In genomic region chr10:123165445-123166072, GRCh38 we compare ENCODE assay signal across 16 cellular contexts. TPM values are rescaled to one million over a fixed set of nuclear protein-coding genes. Genes with fewer than 3 reads are reported as not detected.
A peak's percentile ranks its signal among the peaks of the same experiment; 100 is the strongest.
DNase-seq lines count a peak whose midpoint lies in the region; ATAC-seq and TF ChIP-seq lines count a peak whose summit lies in the region.
"Had no signal": no experiment of that assay in that cellular context is flagged by ENCODE, and none has a peak within 500 bp of the region (broad histone marks: within the 10 kb centered on the region; RNA-seq: fewer than 3 reads in every experiment).

No MANE protein-coding gene starts in this region.

- H3K4me3 ChIP-seq in KMS-11 (IDR thresholded peaks at IDR 0.05; ENCODE audit: insufficient read depth, low read depth, low read length) = no peak overlapping the region
- H3K4me3 ChIP-seq: gastroesophageal sphincter, lower lobe of right lung, skin epidermis had no signal

- no peaks in the 10 kb centered on the region for H3K27me3 ChIP-seq in KMS-11 (ENCODE audit: insufficient read depth, low read depth)
- H3K27me3 ChIP-seq: gastroesophageal sphincter had no signal

- H3K4me2 ChIP-seq in KMS-11 = no peak overlapping the region

- peaks cover 15% of the 10 kb centered on the region for H3K36me3 Mint-ChIP-seq in progenitor cell of endocrine pancreas (ENCODE audit: insufficient read depth)

- no peak overlapping the region for H3K4me3 Mint-ChIP-seq in progenitor cell of endocrine pancreas (ENCODE audit: low read depth)
- H3K4me3 Mint-ChIP-seq: central memory CD8-positive, alpha-beta T cell; stimulated activated naive CD8-positive, alpha-beta T cell treated with anti-CD3 and anti-CD28 coated beads, Interleukin-15, Interleukin-2, amounts not matched to agents 100 ng/mL and 50 ng/mL, for 24 hours had no signal

- H3K9ac ChIP-seq in KMS-11 = no peak overlapping the region

- H3K4me1 Mint-ChIP-seq in progenitor cell of endocrine pancreas (ENCODE audit: low read depth) = no peaks in the 10 kb centered on the region

- no peaks in the 10 kb centered on the region for H3K27me3 Mint-ChIP-seq in progenitor cell of endocrine pancreas
- H3K27me3 Mint-ChIP-seq: central memory CD8-positive, alpha-beta T cell; stimulated activated naive CD8-positive, alpha-beta T cell treated with anti-CD3 and anti-CD28 coated beads, Interleukin-15, Interleukin-2, amounts not matched to agents 100 ng/mL and 50 ng/mL, for 24 hours had no signal

- H3K4me1 ChIP-seq in KMS-11 (ENCODE audit: low read depth, poor library complexity, severe bottlenecking) = no peaks in the 10 kb centered on the region
- H3K4me1 ChIP-seq: gastroesophageal sphincter, lower lobe of right lung had no signal

- H2AFZ ChIP-seq in KMS-11 (ENCODE audit: low read depth) = no peak overlapping the region

- H3K36me3 ChIP-seq in KMS-11 (ENCODE audit: insufficient read depth) = peaks cover 21% of the 10 kb centered on the region

- peak; percentile 5 for DNase-seq in NCI-H82 (lab: John Stamatoyannopoulos, UW)
- DNase-seq in NCI-H82 treated with DMSO at 0.1 percent for 48 hours (lab: John Stamatoyannopoulos, UW; ENCODE audit: unreplicated experiment) = no peak
- DNase-seq in progenitor cell of endocrine pancreas (ENCODE audit: low spot score, unreplicated experiment) = no peak
- DNase-seq in cardiac septum (ENCODE audit: low spot score) = no peak
- DNase-seq: activated CD8-positive, alpha-beta memory T cell treated with anti-CD3 and anti-CD28 coated beads, Interleukin-2, amount 50 U/mL, for 4 hours; COR-L47; lower lobe of right lung had no signal

- H3K79me2 ChIP-seq in KMS-11 (ENCODE audit: insufficient read depth, low read depth) = peaks cover 15% of the 10 kb centered on the region

- TF ChIP-seq CTCF in KMS-11 (conservative IDR thresholded peaks at IDR 0.05; ENCODE audit: low read depth, low read length) (0 out of 2 replicates have a peak, but pooled peaks have one; percentile 1), VCaP (conservative IDR thresholded peaks at IDR 0.05) (0 out of 2 replicates have a peak, but pooled peaks have one; percentile 8), progenitor cell of endocrine pancreas (IDR thresholded peaks at IDR 0.05; ENCODE audit: unreplicated experiment) (peak; percentile 6)

- ATAC-seq in HG03159 (IDR thresholded peaks at IDR 0.05; ENCODE audit: unreplicated experiment) (no peak), HG02840 (IDR thresholded peaks at IDR 0.05; ENCODE audit: low FRiP score, unreplicated experiment) (no peak)
- ATAC-seq: activated naive CD4-positive, alpha-beta T cell treated with anti-CD3 and anti-CD28 coated beads, Interleukin-2, amount 50 U/mL, for 72 hours; gastroesophageal sphincter; lower lobe of right lung had no signal

- H3K27ac ChIP-seq in KMS-11 (no peak overlapping the region), VCaP (no peak overlapping the region)
- H3K27ac ChIP-seq: gastroesophageal sphincter, lower lobe of right lung, skin epidermis had no signal

- intact Hi-C loops in cardiac septum (cut with DNase I) = no loop called here

- no peak overlapping the region for H3K27ac Mint-ChIP-seq in progenitor cell of endocrine pancreas
- H3K27ac Mint-ChIP-seq: activated naive CD4-positive, alpha-beta T cell treated with anti-CD3 and anti-CD28 coated beads, Interleukin-2, amount 50 U/mL, for 72 hours; stimulated activated naive CD8-positive, alpha-beta T cell treated with anti-CD3 and anti-CD28 coated beads, Interleukin-15, Interleukin-2, amounts not matched to agents 100 ng/mL and 50 ng/mL, for 24 hours had no signal

- H3K9me3 Mint-ChIP-seq in progenitor cell of endocrine pancreas (ENCODE audit: low read depth) = no peaks in the 10 kb centered on the region
- H3K9me3 Mint-ChIP-seq: activated naive CD4-positive, alpha-beta T cell treated with anti-CD3 and anti-CD28 coated beads, Interleukin-2, amount 50 U/mL, for 72 hours; central memory CD8-positive, alpha-beta T cell; stimulated activated naive CD8-positive, alpha-beta T cell treated with anti-CD3 and anti-CD28 coated beads, Interleukin-15, Interleukin-2, amounts not matched to agents 100 ng/mL and 50 ng/mL, for 24 hours had no signal

- no peaks in the 10 kb centered on the region for H4K20me1 ChIP-seq in KMS-11 (ENCODE audit: insufficient read depth)

RNA-seq across cellular contexts. Expression of gene BUB3, which starts 11.4 kb away (rescaled TPM):
- 92.3 and 93.2 TPM in 2 replicates for total RNA-seq in progenitor cell of endocrine pancreas
- total RNA-seq in cardiac septum = 30.6 TPM

RNA-seq across cellular contexts. Expression of gene HMX2, which starts 17.6 kb away (rescaled TPM):
- total RNA-seq in progenitor cell of endocrine pancreas (not detected in 2 replicates), cardiac septum (not detected)
- total RNA-seq: gastroesophageal sphincter, lower lobe of right lung had no signal

RNA-seq across cellular contexts. Expression of gene HMX3, which starts 29.8 kb away (rescaled TPM):
- not detected in 2 replicates for total RNA-seq in progenitor cell of endocrine pancreas
- not detected for total RNA-seq in cardiac septum
- total RNA-seq: lower lobe of right lung had no signal
